In the genomic region with DNA sequence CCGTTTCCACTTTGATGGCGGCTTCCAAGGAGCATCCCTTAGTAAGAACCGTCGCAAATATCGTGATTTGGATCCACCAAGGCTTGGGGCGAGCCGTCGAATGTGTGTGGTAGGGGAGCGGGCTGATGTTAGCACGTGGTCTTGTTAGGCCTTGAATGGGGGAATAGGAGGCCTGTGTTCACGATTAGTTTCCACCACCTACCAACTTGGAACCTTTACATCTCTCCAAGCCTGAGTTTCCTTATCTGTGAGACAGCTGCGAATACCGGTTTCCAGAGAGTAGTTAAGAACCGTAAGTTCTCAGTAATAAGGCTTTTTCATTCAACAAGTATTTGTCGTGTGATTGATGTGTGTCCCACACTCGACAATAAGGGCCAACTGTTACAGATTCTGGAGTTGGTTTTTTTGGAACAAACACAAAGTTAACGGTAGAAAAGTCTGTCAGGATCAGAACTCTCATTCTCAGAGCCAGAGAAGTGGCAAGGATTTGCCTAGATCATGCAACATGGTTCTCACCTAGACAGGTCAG, we compare ENCODE assay signal across 8 cellular contexts. TPM values are rescaled to one million over a fixed set of nuclear protein-coding genes. Genes with fewer than 3 reads are reported as not detected.
A peak's percentile ranks its signal among the peaks of the same experiment; 100 is the strongest.
DNase-seq lines count a peak whose midpoint lies in the region; ATAC-seq and TF ChIP-seq lines count a peak whose summit lies in the region.

No MANE protein-coding gene starts in this region.

- TF ChIP-seq CTCF in Calu3 (IDR thresholded peaks at IDR 0.05; ENCODE audit: unreplicated experiment), result no peak

- H3K9me3 Mint-ChIP-seq in Calu3 (ENCODE audit: low read depth, unreplicated experiment), result no peaks in the 10 kb centered on the region
- H3K9me3 Mint-ChIP-seq in central memory CD8-positive, alpha-beta T cell, result no peaks in the 10 kb centered on the region

- peak overlapping the region; percentile 82 for H3K27ac ChIP-seq in KOPT-K1 (ENCODE audit: low read depth, low read length, poor library complexity, severe bottlenecking)
- peak overlapping the region in 1 of 2 donors; percentile 88 for H3K27ac ChIP-seq in mucosa of rectum (ENCODE audit: low read depth in 2 of 2, low read length in 2 of 2)

- peaks cover 8% of the 10 kb centered on the region for H3K4me1 Mint-ChIP-seq in Calu3 (ENCODE audit: low read depth, unreplicated experiment)
- H3K4me1 Mint-ChIP-seq in central memory CD8-positive, alpha-beta T cell, result peaks cover 44% of the 10 kb centered on the region

- H3K27me3 Mint-ChIP-seq in Calu3 (ENCODE audit: unreplicated experiment), result no peaks in the 10 kb centered on the region
- no peaks in the 10 kb centered on the region for H3K27me3 Mint-ChIP-seq in central memory CD8-positive, alpha-beta T cell

- H3K9me3 ChIP-seq in KOPT-K1 (ENCODE audit: insufficient read depth, low read length, poor library complexity, severe bottlenecking) (no peaks in the 10 kb centered on the region), mucosa of rectum (ENCODE audit: control insufficient read depth in 2 of 2, low read length in 2 of 2) (no peaks in the 10 kb centered on the region)

- ATAC-seq in central memory CD8-positive, alpha-beta T cell (replicated peaks; ENCODE audit: extremely low read depth, poor library complexity, severe bottlenecking), result peak; percentile 2
- ATAC-seq in GM18519 (IDR thresholded peaks at IDR 0.05; ENCODE audit: low FRiP score, unreplicated experiment) (no peak), HG03520 (IDR thresholded peaks at IDR 0.05; ENCODE audit: unreplicated experiment) (no peak)

- H3K27me3 ChIP-seq in mucosa of rectum (ENCODE audit: control insufficient read depth in 2 of 2, insufficient read depth in 2 of 2, low read length in 2 of 2), result no peaks in the 10 kb centered on the region

- H3K27ac Mint-ChIP-seq in Calu3 (ENCODE audit: unreplicated experiment), result peak overlapping the region; percentile 95
- peak overlapping the region; percentile 92 for H3K27ac Mint-ChIP-seq in central memory CD8-positive, alpha-beta T cell (ENCODE audit: low read depth)

- intact Hi-C loops in Calu3 (cut with micrococcal nuclease; ENCODE audit: unreplicated experiment), result no loop called here

- H3K36me3 ChIP-seq in KOPT-K1 (ENCODE audit: insufficient read depth, low read length), result peaks cover 36% of the 10 kb centered on the region
- peaks cover 8 to 20% of the 10 kb centered on the region in 2 donors for H3K36me3 ChIP-seq in mucosa of rectum (ENCODE audit: control insufficient read depth in 2 of 2, insufficient read depth in 2 of 2, low read length in 2 of 2)

- H3K9ac ChIP-seq in mucosa of rectum (ENCODE audit: low read depth in 1 of 2, low read length in 2 of 2), result peak overlapping the region; percentile 79 to 97

- peak overlapping the region; percentile 100 for H3K4me3 Mint-ChIP-seq in Calu3 (ENCODE audit: low read depth, unreplicated experiment)
- peak overlapping the region; percentile 87 for H3K4me3 Mint-ChIP-seq in central memory CD8-positive, alpha-beta T cell

- CTCF ChIA-PET in Calu3 (lab: Charles Lee), result no interaction called here

- peak overlapping the region; percentile 91 to 98 for H3K4me3 ChIP-seq in mucosa of rectum (ENCODE audit: low read length in 2 of 2)

- TSS peak; percentile 71 for BruUV-seq in Calu3 (replicated peaks; lab: Mats Ljungman, UMichigan)

- H3K36me3 Mint-ChIP-seq in Calu3 (ENCODE audit: insufficient read depth, unreplicated experiment), result peaks cover 49% of the 10 kb centered on the region
- H3K36me3 Mint-ChIP-seq in central memory CD8-positive, alpha-beta T cell (ENCODE audit: insufficient read depth), result peaks cover 36% of the 10 kb centered on the region

- H3K4me1 ChIP-seq in mucosa of rectum (ENCODE audit: control insufficient read depth in 2 of 2, insufficient read depth in 2 of 2, low read length in 2 of 2), result peaks cover 19% of the 10 kb centered on the region in 2 donors

- DNase-seq in Calu3, result no peak
- DNase-seq in central memory CD8-positive, alpha-beta T cell (ENCODE audit: low spot score in 2 of 2), result no peak
- no peak for DNase-seq in NCI-H1417 treated with DMSO at 0.1 percent for 48 hours (lab: John Stamatoyannopoulos, UW)
- DNase-seq in NCI-H526 treated with DMSO at 0.1 percent for 48 hours (lab: John Stamatoyannopoulos, UW), result no peak

RNA-seq across cellular contexts. Expression of a gene that starts 0.7 kb away (rescaled TPM):
- total RNA-seq in Calu3 (2022), result 101 and 121 TPM in 2 replicates

RNA-seq across cellular contexts. Expression of a gene that starts 8.5 kb away (rescaled TPM):
- total RNA-seq in Calu3 (2022), result 0.32 TPM in 1 of 2 replicates, not detected in the other

RNA-seq across cellular contexts. Expression of a gene that starts 22.0 kb away (rescaled TPM):
- 11.5 and 11.7 TPM in 2 replicates for total RNA-seq in Calu3 (2022)

RNA-seq across cellular contexts. Expression of a gene that starts 32.2 kb away (rescaled TPM):
- total RNA-seq in Calu3 (2022), result 23.4 and 24.3 TPM in 2 replicates

RNA-seq across cellular contexts. Expression of a gene that starts 38.0 kb away (rescaled TPM):
- 18.9 and 19.4 TPM in 2 replicates for total RNA-seq in Calu3 (2022)
